11 cellular contexts compared by ENCODE assay signal in the genomic region with DNA sequence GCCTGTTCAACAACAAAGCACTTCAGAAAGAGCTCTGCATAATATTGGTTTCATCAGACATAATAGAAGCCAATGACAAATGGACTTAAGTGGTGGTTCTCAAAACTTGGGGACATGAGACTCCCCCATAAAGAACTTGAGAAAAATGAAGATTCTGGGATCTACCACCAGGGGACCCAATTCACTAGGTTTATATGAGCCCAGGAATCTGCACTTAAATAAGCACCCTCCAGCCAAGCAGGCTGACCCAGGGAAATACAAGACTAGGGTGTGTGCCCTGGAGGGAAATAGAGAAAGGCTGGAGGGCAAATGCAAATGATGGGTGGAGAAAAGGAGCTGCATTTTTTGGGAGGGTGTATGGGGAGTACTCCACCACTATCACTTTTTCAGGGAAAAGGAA. TPM values are rescaled to one million over a fixed set of nuclear protein-coding genes. Genes with fewer than 3 reads are reported as not detected.
DNase-seq lines count a peak whose midpoint lies in the region; ATAC-seq lines count a peak whose summit lies in the region.
"Had no signal": no experiment of that assay in that cellular context is flagged by ENCODE, and none has a peak within 500 bp of the region (broad histone marks: within the 10 kb centered on the region; RNA-seq: fewer than 3 reads in every experiment).

No MANE protein-coding gene starts in this region.

- H3K4me1 ChIP-seq in naive thymus-derived CD4-positive, alpha-beta T cell (ENCODE audit: control insufficient read depth in 2 of 2, insufficient read depth in 2 of 2, low read length in 2 of 2): no peaks in the 10 kb centered on the region

- H3K9me3 ChIP-seq in naive thymus-derived CD4-positive, alpha-beta T cell (ENCODE audit: control insufficient read depth in 2 of 3, low read length in 3 of 3): no peaks in the 10 kb centered on the region

- H3K27me3 Mint-ChIP-seq in naive thymus-derived CD4-positive, alpha-beta T cell: peaks cover 2 to 24% (median 18%) of the 10 kb centered on the region in 5 donors
- H3K27me3 Mint-ChIP-seq: activated naive CD4-positive, alpha-beta T cell treated with anti-CD3 and anti-CD28 coated beads, Interleukin-2, amount 10 ng/mL, durations not matched to agents 7 days and 5 days had no signal

- no peak overlapping the region for H3K27ac Mint-ChIP-seq in naive thymus-derived CD4-positive, alpha-beta T cell
- H3K27ac Mint-ChIP-seq: activated naive CD4-positive, alpha-beta T cell treated with anti-CD3 and anti-CD28 coated beads, Interleukin-2, amount 10 ng/mL, durations not matched to agents 7 days and 5 days had no signal

- H3K9me3 Mint-ChIP-seq in naive thymus-derived CD4-positive, alpha-beta T cell: peaks cover 0 to 2% (median 0%) of the 10 kb centered on the region in 11 donors
- H3K9me3 Mint-ChIP-seq: activated naive CD4-positive, alpha-beta T cell treated with anti-CD3 and anti-CD28 coated beads, Interleukin-2, amount 10 ng/mL, durations not matched to agents 7 days and 5 days had no signal

- H3K36me3 ChIP-seq in naive thymus-derived CD4-positive, alpha-beta T cell (ENCODE audit: control insufficient read depth in 2 of 3, insufficient read depth in 3 of 3, low read length in 3 of 3): no peaks in the 10 kb centered on the region

- H3K27me3 ChIP-seq in naive thymus-derived CD4-positive, alpha-beta T cell (ENCODE audit: control insufficient read depth in 2 of 2, insufficient read depth in 2 of 2, low read length in 2 of 2): no peaks in the 10 kb centered on the region

- POLR2A ChIA-PET in naive thymus-derived CD4-positive, alpha-beta T cell (lab: Charles Lee): no interaction called here

- intact Hi-C loops in naive thymus-derived CD4-positive, alpha-beta T cell (cut with micrococcal nuclease): no loop called here

- H3K36me3 Mint-ChIP-seq in naive thymus-derived CD4-positive, alpha-beta T cell: no peaks in the 10 kb centered on the region
- H3K36me3 Mint-ChIP-seq: activated naive CD4-positive, alpha-beta T cell treated with anti-CD3 and anti-CD28 coated beads, Interleukin-2, amount 10 ng/mL, durations not matched to agents 7 days and 5 days had no signal

- no peak overlapping the region for H3K4me3 ChIP-seq in naive thymus-derived CD4-positive, alpha-beta T cell (ENCODE audit: low read length)

- DNase-seq in ELR (ENCODE audit: low read depth): peak; percentile 57
- peak; percentile 24 for DNase-seq in M059J (ENCODE audit: low read depth)
- peak; percentile 7 for DNase-seq in cerebellar cortex (ENCODE audit: low spot score)
- DNase-seq in myocyte (ENCODE audit: low read depth): peak; percentile 42
- no peak for DNase-seq in anterior cingulate cortex (lab: John Stamatoyannopoulos, UW)
- no peak for DNase-seq in NCI-H1417 treated with DMSO at 0.1 percent for 48 hours (lab: John Stamatoyannopoulos, UW)
- no peak for DNase-seq in naive thymus-derived CD4-positive, alpha-beta T cell
- DNase-seq: activated naive CD4-positive, alpha-beta T cell treated with anti-CD3 and anti-CD28 coated beads, Interleukin-2, amount 10 ng/mL, durations not matched to agents 7 days and 5 days; NCI-H1417; stimulated activated naive CD4-positive, alpha-beta T cell treated with Interleukin-2 at 50 U/mL for 16 hours had no signal

- no peak for ATAC-seq in HG02610 (IDR thresholded peaks at IDR 0.05; ENCODE audit: unreplicated experiment)
- no peak for ATAC-seq in naive thymus-derived CD4-positive, alpha-beta T cell

- no peak overlapping the region for H3K4me3 Mint-ChIP-seq in naive thymus-derived CD4-positive, alpha-beta T cell
- H3K4me3 Mint-ChIP-seq: activated naive CD4-positive, alpha-beta T cell treated with anti-CD3 and anti-CD28 coated beads, Interleukin-2, amount 10 ng/mL, durations not matched to agents 7 days and 5 days had no signal

- CTCF ChIA-PET in naive thymus-derived CD4-positive, alpha-beta T cell (lab: Charles Lee): interaction anchor here (0.7 kb wide), 1 partner anchor 141 kb away, joined by 3 read pairs; no protein-coding TSS in a partner anchor

- H3K27ac ChIP-seq in naive thymus-derived CD4-positive, alpha-beta T cell (ENCODE audit: low read depth, low read length): no peak overlapping the region

- H3K4me1 Mint-ChIP-seq in naive thymus-derived CD4-positive, alpha-beta T cell: no peaks in the 10 kb centered on the region
- H3K4me1 Mint-ChIP-seq: activated naive CD4-positive, alpha-beta T cell treated with anti-CD3 and anti-CD28 coated beads, Interleukin-2, amount 10 ng/mL, durations not matched to agents 7 days and 5 days had no signal

RNA-seq across cellular contexts. Expression of a gene that starts 52.5 kb away (rescaled TPM):
- total RNA-seq in M059J (2014; rRNA removed; shearing (Covaris generic)): 7.5 and 7.8 TPM in 2 replicates
- total RNA-seq in myocyte: 8.1 and 9.9 TPM in 2 replicates
- 3.9 TPM for polyA plus RNA-seq in myocyte (2012)
- under 1 TPM in 3 of 5 experiments, not detected in 2; 0.05 to 0.96 (median 0.32) TPM for total RNA-seq in naive thymus-derived CD4-positive, alpha-beta T cell
- polyA plus RNA-seq in naive thymus-derived CD4-positive, alpha-beta T cell: not detected

Comparison
In these comparisons a context has a peak if more than half of its experiments do, and no peak if none do; other contexts are left out.
1. DNase-seq: peak in ELR (single experiment), M059J (single experiment), cerebellar cortex (single experiment) and myocyte (single experiment); none in anterior cingulate cortex (0 of 58), NCI-H1417 treated with DMSO at 0.1 percent for 48 hours (single experiment) and naive thymus-derived CD4-positive, alpha-beta T cell (0 of 9).